ENCODE assay signal across 1 cellular context in the genomic region with DNA sequence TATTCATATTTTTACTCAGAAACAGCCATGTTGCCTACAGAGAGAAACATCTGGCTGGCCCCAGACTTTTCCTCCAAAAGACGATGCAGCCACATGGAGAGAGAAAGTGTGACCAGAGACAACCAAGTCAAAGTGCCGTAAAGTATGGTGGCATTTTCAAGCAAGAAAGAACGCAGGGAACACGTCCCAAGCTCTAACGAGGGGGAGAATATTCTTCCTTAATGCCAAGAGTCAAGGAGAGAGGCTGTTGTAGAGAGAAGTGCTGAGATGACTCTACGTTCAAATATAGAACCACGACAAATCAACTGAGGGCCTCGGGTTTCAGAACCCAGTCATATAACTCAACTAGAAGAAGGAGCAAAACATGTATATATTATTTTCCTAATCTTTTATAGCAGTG.
TF ChIP-seq lines count a peak whose summit lies in the region.

No MANE protein-coding gene starts in this region.

TF ChIP-seq in K562, 482 proteins besides CTCF, POLR2A, EP300 and RAD21 (continued from another document):
- TF ChIP-seq, protein P1, sequence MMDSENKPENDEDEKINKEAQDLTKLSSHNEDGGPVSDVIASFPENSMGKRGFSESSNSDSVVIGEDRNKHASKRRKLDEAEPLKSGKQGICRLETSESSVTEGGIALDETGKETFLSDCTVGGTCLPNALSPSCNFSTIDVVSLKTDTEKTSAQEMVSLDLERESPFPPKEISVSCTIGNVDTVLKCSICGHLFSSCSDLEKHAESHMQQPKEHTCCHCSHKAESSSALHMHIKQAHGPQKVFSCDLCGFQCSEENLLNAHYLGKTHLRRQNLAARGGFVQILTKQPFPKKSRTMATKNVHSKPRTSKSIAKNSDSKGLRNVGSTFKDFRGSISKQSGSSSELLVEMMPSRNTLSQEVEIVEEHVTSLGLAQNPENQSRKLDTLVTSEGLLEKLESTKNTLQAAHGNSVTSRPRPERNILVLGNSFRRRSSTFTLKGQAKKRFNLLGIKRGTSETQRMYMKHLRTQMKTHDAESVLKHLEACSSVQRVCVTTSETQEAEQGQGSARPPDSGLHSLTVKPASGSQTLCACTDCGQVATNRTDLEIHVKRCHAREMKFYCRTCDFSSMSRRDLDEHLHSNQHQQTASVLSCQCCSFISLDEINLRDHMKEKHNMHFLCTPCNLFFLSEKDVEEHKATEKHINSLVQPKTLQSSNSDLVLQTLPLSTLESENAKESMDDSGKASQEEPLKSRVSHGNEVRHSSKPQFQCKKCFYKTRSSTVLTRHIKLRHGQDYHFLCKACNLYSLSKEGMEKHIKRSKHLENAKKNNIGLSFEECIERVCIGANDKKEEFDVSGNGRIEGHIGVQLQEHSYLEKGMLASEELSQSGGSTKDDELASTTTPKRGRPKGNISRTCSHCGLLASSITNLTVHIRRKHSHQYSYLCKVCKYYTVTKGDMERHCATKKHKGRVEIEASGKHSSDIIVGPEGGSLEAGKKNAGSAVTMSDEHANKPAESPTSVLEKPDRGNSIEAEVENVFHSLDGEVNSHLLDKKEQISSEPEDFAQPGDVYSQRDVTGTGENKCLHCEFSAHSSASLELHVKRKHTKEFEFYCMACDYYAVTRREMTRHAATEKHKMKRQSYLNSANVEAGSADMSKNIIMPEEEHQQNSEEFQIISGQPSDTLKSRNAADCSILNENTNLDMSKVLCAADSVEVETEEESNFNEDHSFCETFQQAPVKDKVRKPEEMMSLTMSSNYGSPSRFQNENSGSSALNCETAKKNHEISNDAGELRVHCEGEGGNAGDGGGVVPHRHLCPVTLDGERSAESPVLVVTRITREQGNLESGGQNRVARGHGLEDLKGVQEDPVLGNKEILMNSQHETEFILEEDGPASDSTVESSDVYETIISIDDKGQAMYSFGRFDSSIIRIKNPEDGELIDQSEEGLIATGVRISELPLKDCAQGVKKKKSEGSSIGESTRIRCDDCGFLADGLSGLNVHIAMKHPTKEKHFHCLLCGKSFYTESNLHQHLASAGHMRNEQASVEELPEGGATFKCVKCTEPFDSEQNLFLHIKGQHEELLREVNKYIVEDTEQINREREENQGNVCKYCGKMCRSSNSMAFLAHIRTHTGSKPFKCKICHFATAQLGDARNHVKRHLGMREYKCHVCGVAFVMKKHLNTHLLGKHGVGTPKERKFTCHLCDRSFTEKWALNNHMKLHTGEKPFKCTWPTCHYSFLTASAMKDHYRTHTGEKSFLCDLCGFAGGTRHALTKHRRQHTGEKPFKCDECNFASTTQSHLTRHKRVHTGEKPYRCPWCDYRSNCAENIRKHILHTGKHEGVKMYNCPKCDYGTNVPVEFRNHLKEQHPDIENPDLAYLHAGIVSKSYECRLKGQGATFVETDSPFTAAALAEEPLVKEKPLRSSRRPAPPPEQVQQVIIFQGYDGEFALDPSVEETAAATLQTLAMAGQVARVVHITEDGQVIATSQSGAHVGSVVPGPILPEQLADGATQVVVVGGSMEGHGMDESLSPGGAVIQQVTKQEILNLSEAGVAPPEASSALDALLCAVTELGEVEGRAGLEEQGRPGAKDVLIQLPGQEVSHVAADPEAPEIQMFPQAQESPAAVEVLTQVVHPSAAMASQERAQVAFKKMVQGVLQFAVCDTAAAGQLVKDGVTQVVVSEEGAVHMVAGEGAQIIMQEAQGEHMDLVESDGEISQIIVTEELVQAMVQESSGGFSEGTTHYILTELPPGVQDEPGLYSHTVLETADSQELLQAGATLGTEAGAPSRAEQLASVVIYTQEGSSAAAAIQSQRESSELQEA (IDR thresholded peaks at IDR 0.05; ENCODE audit: low read depth), result no peak
- TF ChIP-seq, protein P2, sequence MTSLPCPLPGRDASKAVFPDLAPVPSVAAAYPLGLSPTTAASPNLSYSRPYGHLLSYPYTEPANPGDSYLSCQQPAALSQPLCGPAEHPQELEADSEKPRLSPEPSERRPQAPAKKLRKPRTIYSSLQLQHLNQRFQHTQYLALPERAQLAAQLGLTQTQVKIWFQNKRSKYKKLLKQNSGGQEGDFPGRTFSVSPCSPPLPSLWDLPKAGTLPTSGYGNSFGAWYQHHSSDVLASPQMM (CRISPR knock-in tag; IDR thresholded peaks at IDR 0.05), result no peak
- TF ChIP-seq SIN3A (IDR thresholded peaks at IDR 0.05; ENCODE audit: borderline replicate concordance in 2 of 2, control insufficient read depth in 1 of 2, low read depth in 2 of 2, low read length in 2 of 2) (no peak), ZNF217 (CRISPR knock-in tag; IDR thresholded peaks at IDR 0.05) (no peak), CREM (IDR thresholded peaks at IDR 0.05; ENCODE audit: low read depth) (no peak), SREBF1 (IDR thresholded peaks at IDR 0.05; ENCODE audit: borderline replicate concordance, low read depth, low read length) (no peak), ZNF184 (CRISPR knock-in tag; IDR thresholded peaks at IDR 0.05) (no peak), ZNF57 (CRISPR knock-in tag; IDR thresholded peaks at IDR 0.05) (no peak), ASH1L (IDR thresholded peaks at IDR 0.05; ENCODE audit: borderline replicate concordance, low read depth, partially characterized antibody) (no peak), MAFG (tag; conservative IDR thresholded peaks at IDR 0.05) (no peak), RBFOX2 (IDR thresholded peaks at IDR 0.05; ENCODE audit: low read depth, low read length) (no peak), ZNF830 (CRISPR knock-in tag; IDR thresholded peaks at IDR 0.05) (no peak)
- TF ChIP-seq, protein P3, sequence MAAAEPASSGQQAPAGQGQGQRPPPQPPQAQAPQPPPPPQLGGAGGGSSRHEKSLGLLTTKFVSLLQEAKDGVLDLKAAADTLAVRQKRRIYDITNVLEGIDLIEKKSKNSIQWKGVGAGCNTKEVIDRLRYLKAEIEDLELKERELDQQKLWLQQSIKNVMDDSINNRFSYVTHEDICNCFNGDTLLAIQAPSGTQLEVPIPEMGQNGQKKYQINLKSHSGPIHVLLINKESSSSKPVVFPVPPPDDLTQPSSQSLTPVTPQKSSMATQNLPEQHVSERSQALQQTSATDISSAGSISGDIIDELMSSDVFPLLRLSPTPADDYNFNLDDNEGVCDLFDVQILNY (CRISPR knock-in tag; IDR thresholded peaks at IDR 0.05), result no peak
